10 cellular contexts compared by ENCODE assay signal in the genomic region with DNA sequence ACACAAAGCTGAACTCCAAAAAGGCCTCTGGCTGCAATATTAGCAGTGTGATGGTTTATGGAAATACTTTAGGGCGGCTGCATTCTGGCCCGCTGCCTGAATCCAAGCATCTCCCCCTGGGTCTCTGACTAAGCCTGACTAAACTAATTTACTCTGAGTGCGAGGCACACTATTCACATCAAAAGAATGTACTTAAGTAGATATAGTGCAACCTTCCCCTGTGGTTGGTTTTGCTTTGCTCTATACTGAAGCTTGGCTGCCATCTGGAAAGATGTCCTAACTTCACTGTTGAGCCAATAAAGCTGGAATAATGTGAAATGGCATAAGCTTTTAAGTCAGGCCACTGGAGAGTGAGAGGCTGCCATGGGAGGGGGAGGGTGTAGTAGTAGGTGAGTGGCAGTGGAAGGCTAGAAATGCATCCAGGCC.
A peak's percentile ranks its signal among the peaks of the same experiment; 100 is the strongest.
DNase-seq lines count a peak whose midpoint lies in the region; TF ChIP-seq lines count a peak whose summit lies in the region.
"Had no signal": no experiment of that assay in that cellular context is flagged by ENCODE, and none has a peak within 500 bp of the region (broad histone marks: within the 10 kb centered on the region; RNA-seq: fewer than 3 reads in every experiment).

No MANE protein-coding gene starts in this region.

- H2AFZ ChIP-seq in neural progenitor cell (replicated peaks) = no peak overlapping the region

- H3K27me3 ChIP-seq in neural progenitor cell (no peaks in the 10 kb centered on the region), BE2C (no peaks in the 10 kb centered on the region; the same call in 1 of the 2 replicates)

- peaks cover 16% of the 10 kb centered on the region for H3K4me1 Mint-ChIP-seq in neural progenitor cell
- no peaks in the 10 kb centered on the region for H3K4me1 Mint-ChIP-seq in activated T-helper 1 cell treated with anti-CD3 and anti-CD28 coated beads, Interleukin-12 subunit alpha, Interleukin-12 subunit beta, Interleukin-2, Interleukin-4 antibody, amounts not matched to agents 30 ng/mL and 10 ng/mL and 1 ng/mL, durations not matched to agents 14 hours and 24 hours and 36 hours (ENCODE audit: low read depth)
- H3K4me1 Mint-ChIP-seq: CD8-positive, alpha-beta memory T cell had no signal

- H3K4me3 Mint-ChIP-seq in neural progenitor cell = no peak overlapping the region
- H3K4me3 Mint-ChIP-seq in activated T-helper 1 cell treated with anti-CD3 and anti-CD28 coated beads, Interleukin-12 subunit alpha, Interleukin-12 subunit beta, Interleukin-2, Interleukin-4 antibody, amounts not matched to agents 30 ng/mL and 10 ng/mL and 1 ng/mL, durations not matched to agents 14 hours and 24 hours and 36 hours = no peak overlapping the region
- H3K4me3 Mint-ChIP-seq: CD8-positive, alpha-beta memory T cell had no signal

- intact Hi-C loops in activated T-helper 1 cell treated with anti-CD3 and anti-CD28 coated beads, Interleukin-12 subunit alpha, Interleukin-12 subunit beta, Interleukin-2, Interleukin-4 antibody, amounts not matched to agents 30 ng/mL and 10 ng/mL and 1 ng/mL, durations not matched to agents 14 hours and 24 hours and 36 hours (cut with micrococcal nuclease) = no loop called here

- no peak for TF ChIP-seq CTCF in neural progenitor cell (IDR thresholded peaks at IDR 0.05)
- no peak for TF ChIP-seq CTCF in BE2C (IDR thresholded peaks at IDR 0.05; ENCODE audit: low read depth, low read length)

- peaks cover 7% of the 10 kb centered on the region for H3F3A ChIP-seq in neural progenitor cell (ENCODE audit: low read depth)

- no peaks in the 10 kb centered on the region for H3K79me2 ChIP-seq in neural progenitor cell (ENCODE audit: low read depth)

- no peaks in the 10 kb centered on the region for H3K36me3 ChIP-seq in neural progenitor cell
- no peaks in the 10 kb centered on the region for H3K36me3 ChIP-seq in BE2C

- H3K27me3 Mint-ChIP-seq in neural progenitor cell (ENCODE audit: insufficient read depth, low read depth) = peaks cover 5% of the 10 kb centered on the region
- no peaks in the 10 kb centered on the region for H3K27me3 Mint-ChIP-seq in activated T-helper 1 cell treated with anti-CD3 and anti-CD28 coated beads, Interleukin-12 subunit alpha, Interleukin-12 subunit beta, Interleukin-2, Interleukin-4 antibody, amounts not matched to agents 30 ng/mL and 10 ng/mL and 1 ng/mL, durations not matched to agents 14 hours and 24 hours and 36 hours (ENCODE audit: insufficient read depth)
- H3K27me3 Mint-ChIP-seq: CD8-positive, alpha-beta memory T cell had no signal

- no peak overlapping the region for H3K4me2 ChIP-seq in neural progenitor cell

- no peak overlapping the region for H3K27ac ChIP-seq in neural progenitor cell

- H4K20me1 ChIP-seq in neural progenitor cell (ENCODE audit: low read depth) = no peaks in the 10 kb centered on the region

- H3K4me1 ChIP-seq in neural progenitor cell = peaks cover 24% of the 10 kb centered on the region
- H3K4me1 ChIP-seq in BE2C = no peaks in the 10 kb centered on the region

- DNase-seq in AG08396 (ENCODE audit: low spot score) = peak; percentile 83
- peak; percentile 67 to 83 for DNase-seq in NCI-H446 (lab: John Stamatoyannopoulos, UW)
- DNase-seq in epidermal melanocyte (ENCODE audit: insufficient read length, low spot score) = peak; percentile 77
- peak; percentile 42 for DNase-seq in neural progenitor cell (ENCODE audit: low spot score)
- DNase-seq in T-helper 2 cell = no peak
- DNase-seq in BE2C = no peak
- DNase-seq in superior temporal gyrus (ENCODE audit: extremely low spot score) = no peak
- no peak for DNase-seq in activated T-helper 1 cell treated with anti-CD3 and anti-CD28 coated beads, Interleukin-12 subunit alpha, Interleukin-12 subunit beta, Interleukin-2, Interleukin-4 antibody, amounts not matched to agents 30 ng/mL and 10 ng/mL and 1 ng/mL, durations not matched to agents 14 hours and 24 hours and 36 hours (ENCODE audit: low spot score)
- DNase-seq: CD8-positive, alpha-beta memory T cell; stimulated activated CD4-positive, alpha-beta T cell treated with anti-CD3 and anti-CD28 coated beads, Interleukin-2, amount 100 ng/mL, for 48 hours had no signal

- H3K36me3 Mint-ChIP-seq in neural progenitor cell = no peaks in the 10 kb centered on the region
- no peaks in the 10 kb centered on the region for H3K36me3 Mint-ChIP-seq in activated T-helper 1 cell treated with anti-CD3 and anti-CD28 coated beads, Interleukin-12 subunit alpha, Interleukin-12 subunit beta, Interleukin-2, Interleukin-4 antibody, amounts not matched to agents 30 ng/mL and 10 ng/mL and 1 ng/mL, durations not matched to agents 14 hours and 24 hours and 36 hours (ENCODE audit: low read depth)
- H3K36me3 Mint-ChIP-seq: CD8-positive, alpha-beta memory T cell had no signal

- peaks cover 8% of the 10 kb centered on the region for H3K9me3 Mint-ChIP-seq in neural progenitor cell
- H3K9me3 Mint-ChIP-seq in activated T-helper 1 cell treated with anti-CD3 and anti-CD28 coated beads, Interleukin-12 subunit alpha, Interleukin-12 subunit beta, Interleukin-2, Interleukin-4 antibody, amounts not matched to agents 30 ng/mL and 10 ng/mL and 1 ng/mL, durations not matched to agents 14 hours and 24 hours and 36 hours = peaks cover 9% of the 10 kb centered on the region

- no peak overlapping the region for H3K27ac Mint-ChIP-seq in neural progenitor cell
- H3K27ac Mint-ChIP-seq in activated T-helper 1 cell treated with anti-CD3 and anti-CD28 coated beads, Interleukin-12 subunit alpha, Interleukin-12 subunit beta, Interleukin-2, Interleukin-4 antibody, amounts not matched to agents 30 ng/mL and 10 ng/mL and 1 ng/mL, durations not matched to agents 14 hours and 24 hours and 36 hours = no peak overlapping the region

- H3K9ac ChIP-seq in neural progenitor cell = no peak overlapping the region

- H3K9me3 ChIP-seq in neural progenitor cell (ENCODE audit: low read depth) (no peaks in the 10 kb centered on the region), BE2C (no peaks in the 10 kb centered on the region)

- H3K4me3 ChIP-seq in neural progenitor cell (no peak overlapping the region), BE2C (ENCODE audit: low read depth, low read length) (no peak overlapping the region)

Comparison
In these comparisons a context has a peak if more than half of its experiments do, and no peak if none do; other contexts are left out.
1. DNase-seq: peak in AG08396 (single experiment), NCI-H446 (2 of 2), epidermal melanocyte (single experiment) and neural progenitor cell (single experiment); none in T-helper 2 cell (0 of 5), BE2C (single experiment), superior temporal gyrus (single experiment) and activated T-helper 1 cell treated with anti-CD3 and anti-CD28 coated beads, Interleukin-12 subunit alpha, Interleukin-12 subunit beta, Interleukin-2, Interleukin-4 antibody, amounts not matched to agents 30 ng/mL and 10 ng/mL and 1 ng/mL, durations not matched to agents 14 hours and 24 hours and 36 hours (single experiment).